In genomic region chr9:87212563-87213154, GRCh38 we compare ENCODE assay signal across 19 cellular contexts.
A peak's percentile ranks its signal among the peaks of the same experiment; 100 is the strongest.
DNase-seq lines count a peak whose midpoint lies in the region; ATAC-seq, FAIRE-seq and TF ChIP-seq lines count a peak whose summit lies in the region.
"Had no signal": no experiment of that assay in that cellular context is flagged by ENCODE, and none has a peak within 500 bp of the region (broad histone marks: within the 10 kb centered on the region; RNA-seq: fewer than 3 reads in every experiment).

No MANE protein-coding gene starts in this region.

- dilution Hi-C loops in mammary epithelial cell (cut with HindIII; ENCODE audit: low sequenced_read_pairs): loop anchor here (5.0 kb wide), 2 partner anchors 40 to 105 kb away; no protein-coding TSS in a partner anchor

- POLR2A ChIA-PET in A549 (lab: Yijun Ruan, JAX): no interaction called here

- 75% methylated on average over 3 of the region's 3 CpGs for WGBS in A549 (ENCODE audit: missing lambda C conversion rate)
- 5% methylated on average over 3 of the region's 3 CpGs for WGBS in mammary epithelial cell (ENCODE audit: low coverage, missing lambda C conversion rate)

- H2AFZ ChIP-seq in mammary epithelial cell (ENCODE audit: low read depth, low read length): no peak overlapping the region

- no peak overlapping the region for H3K4me2 ChIP-seq in A549
- no peak overlapping the region for H3K4me2 ChIP-seq in mammary epithelial cell (ENCODE audit: insufficient read depth, low read depth, low read length)

- no peak for TF ChIP-seq EP300 in A549 (IDR thresholded peaks at IDR 0.05)

- intact Hi-C loops in mammary epithelial cell (cut with micrococcal nuclease): loop anchor here (5.0 kb wide), 1 partner anchor 265 kb away; the partner anchor contains the start of gene GAS1

- H3K27me3 ChIP-seq in mammary epithelial cell (ENCODE audit: insufficient read depth, low read length) (no peaks in the 10 kb centered on the region), kidney epithelial cell (ENCODE audit: control insufficient read depth, insufficient read depth, low read length) (no peaks in the 10 kb centered on the region)
- H3K27me3 ChIP-seq: neutrophil had no signal

- DNase-seq in A549 (ENCODE audit: low read depth in 1 of 2, low spot score in 1 of 2) (no peak), LNCaP clone FGC (ENCODE audit: low read depth) (peak; percentile 54), mammary epithelial cell (peak; percentile 94), kidney epithelial cell (ENCODE audit: low read depth) (peak; percentile 67), NCI-H187 treated with DMSO at 0.1 percent for 48 hours (lab: John Stamatoyannopoulos, UW) (no peak), COR-L47 (lab: John Stamatoyannopoulos, UW) (no peak)
- DNase-seq in effector CD8-positive, alpha-beta T cell (lab: John Stamatoyannopoulos, UW): no peak
- DNase-seq: activated CD8-positive, alpha-beta memory T cell treated with anti-CD3 and anti-CD28 coated beads, Interleukin-2, amount 10 ng/mL, durations not matched to agents 7 days and 5 days; activated naive CD8-positive, alpha-beta T cell treated with anti-CD3 and anti-CD28 coated beads for 36 hours; CD8-positive, alpha-beta memory T cell; KG1; left ventricle myocardium superior; NCI-H2081; NCI-H82; stimulated activated CD4-positive, alpha-beta T cell treated with anti-CD3 and anti-CD28 coated beads, Interleukin-12 subunit alpha, Interleukin-12 subunit beta, amount 100 ng/mL, for 4 hours had no signal

- H3K27ac ChIP-seq in A549 (no peak overlapping the region), mammary epithelial cell (ENCODE audit: insufficient read depth, low read depth, low read length) (peak overlapping the region; percentile 22)
- H3K27ac ChIP-seq: neutrophil, thoracic aorta had no signal

- TF ChIP-seq RAD21 in A549 (conservative IDR thresholded peaks at IDR 0.05 in 1 of 2, IDR thresholded peaks at IDR 0.05 in 1 of 2): no peak

- TF ChIP-seq POLR2A in A549 (IDR thresholded peaks at IDR 0.05; ENCODE audit: low read length): no peak

- H3K4me3 ChIP-seq in A549 (no peak overlapping the region), LNCaP clone FGC (ENCODE audit: low read depth, low read length) (no peak overlapping the region), mammary epithelial cell (replicated peaks in 1 of 3; ENCODE audit: insufficient read depth in 1 of 3, low read depth in 2 of 3, low read length in 3 of 3) (no peak overlapping the region), kidney epithelial cell (ENCODE audit: low read depth, low read length) (no peak overlapping the region)
- H3K4me3 ChIP-seq: thoracic aorta had no signal

- no TSS peak for BruUV-seq in mammary epithelial cell (replicated peaks; lab: Mats Ljungman, UMichigan)

- no peak for TF ChIP-seq CTCF in A549 (IDR thresholded peaks at IDR 0.05)
- no peak for TF ChIP-seq CTCF in LNCaP clone FGC (IDR thresholded peaks at IDR 0.05; ENCODE audit: control insufficient read depth, extremely low read depth, insufficient read depth)
- no peak for TF ChIP-seq CTCF in mammary epithelial cell (conservative IDR thresholded peaks at IDR 0.05 in 1 of 2, IDR thresholded peaks at IDR 0.05 in 1 of 2; ENCODE audit: extremely low read depth in 1 of 2, insufficient read depth in 1 of 2, low read depth in 1 of 2, low read length in 2 of 2)
- TF ChIP-seq CTCF in kidney epithelial cell (IDR thresholded peaks at IDR 0.05; ENCODE audit: insufficient read depth, low read length, poor library complexity, severe bottlenecking): no peak

- H3K79me2 ChIP-seq in mammary epithelial cell (ENCODE audit: insufficient read depth, low read length): no peaks in the 10 kb centered on the region

- FAIRE-seq in A549 (lab: Jason Lieb, UNC): no peak
- FAIRE-seq: frontal cortex had no signal

- H3K4me1 ChIP-seq in A549 (no peaks in the 10 kb centered on the region), mammary epithelial cell (ENCODE audit: insufficient read depth, low read length) (peaks cover 23% of the 10 kb centered on the region)

- no peak for ATAC-seq in A549
- ATAC-seq in GM19452 (IDR thresholded peaks at IDR 0.05; ENCODE audit: unreplicated experiment): no peak
- ATAC-seq: activated CD8-positive, alpha-beta memory T cell treated with anti-CD3 and anti-CD28 coated beads, Interleukin-2, amount 10 ng/mL, durations not matched to agents 7 days and 5 days; left ventricle myocardium superior had no signal

- H3K36me3 ChIP-seq in mammary epithelial cell (ENCODE audit: insufficient read depth, low read length) (no peaks in the 10 kb centered on the region), kidney epithelial cell (ENCODE audit: control insufficient read depth, insufficient read depth, low read length) (no peaks in the 10 kb centered on the region)
- H3K36me3 ChIP-seq: neutrophil, thoracic aorta had no signal

- CTCF ChIA-PET in A549 (lab: Yijun Ruan, JAX): interaction anchor here (1.0 kb wide), 1 partner anchor 726 kb away, joined by 3 read pairs; no protein-coding TSS in a partner anchor
- CTCF ChIA-PET in mammary epithelial cell (lab: Charles Lee; ENCODE audit: low non-redundant PET): no interaction called here

- in situ Hi-C loops in mammary epithelial cell (cut with MboI; ENCODE audit: low sequenced_read_pairs in 2 of 2): no loop called here

- H3K9ac ChIP-seq in mammary epithelial cell (ENCODE audit: insufficient read depth, low read length): no peak overlapping the region

- no peaks in the 10 kb centered on the region for H3K9me3 ChIP-seq in A549
- H3K9me3 ChIP-seq in mammary epithelial cell (replicated peaks; ENCODE audit: insufficient read depth, low read length): no peaks in the 10 kb centered on the region
- H3K9me3 ChIP-seq: neutrophil, thoracic aorta had no signal

- no peaks in the 10 kb centered on the region for H4K20me1 ChIP-seq in mammary epithelial cell (ENCODE audit: insufficient read depth, low read length)

TF ChIP-seq in A549, 52 proteins besides CTCF, POLR2A, EP300 and RAD21:
- no peak for TF ChIP-seq PHF8 (IDR thresholded peaks at IDR 0.05; ENCODE audit: borderline replicate concordance, low read depth)
- no peak for TF ChIP-seq FOSL2 (IDR thresholded peaks at IDR 0.05)
- TF ChIP-seq FOSL2 (CRISPR knock-in tag; IDR thresholded peaks at IDR 0.05): peak; percentile 78
TF ChIP-seq in A549: peak in this region for 1.

Comparison
In these comparisons a context has a peak if more than half of its experiments do, and no peak if none do; other contexts are left out.
1. DNase-seq: peak in LNCaP clone FGC (single experiment), mammary epithelial cell (single experiment) and kidney epithelial cell (single experiment); none in A549 (0 of 2), NCI-H187 treated with DMSO at 0.1 percent for 48 hours (single experiment), COR-L47 (single experiment) and effector CD8-positive, alpha-beta T cell (single experiment).